21 cellular contexts compared by ENCODE assay signal in genomic region chr6:15411766-15412165, GRCh38.
DNase-seq lines count a peak whose midpoint lies in the region; ATAC-seq and TF ChIP-seq lines count a peak whose summit lies in the region.
"Had no signal": no experiment of that assay in that cellular context is flagged by ENCODE, and none has a peak within 500 bp of the region (broad histone marks: within the 10 kb centered on the region; RNA-seq: fewer than 3 reads in every experiment).

No MANE protein-coding gene starts in this region.

- no peak overlapping the region for H2AFZ ChIP-seq in neural progenitor cell (replicated peaks)

- intact Hi-C loops in prostate gland (cut with DNase I) = no loop called here

- TF ChIP-seq POLR2A in prostate gland (IDR thresholded peaks at IDR 0.05) = no peak

- H3K27me3 Mint-ChIP-seq in activated CD4-positive, alpha-beta T cell treated with anti-CD3 and anti-CD28 coated beads, Interleukin-2, amount 10 ng/mL, durations not matched to agents 7 days and 5 days = no peaks in the 10 kb centered on the region
- H3K27me3 Mint-ChIP-seq in activated naive CD8-positive, alpha-beta T cell treated with anti-CD3 and anti-CD28 coated beads, Interleukin-2, amount 10 ng/mL, durations not matched to agents 7 days and 5 days = no peaks in the 10 kb centered on the region
- no peaks in the 10 kb centered on the region for H3K27me3 Mint-ChIP-seq in neural progenitor cell (ENCODE audit: insufficient read depth, low read depth)
- H3K27me3 Mint-ChIP-seq: CD4-positive, alpha-beta memory T cell; central memory CD8-positive, alpha-beta T cell had no signal

- H3K79me2 ChIP-seq in neural progenitor cell (ENCODE audit: low read depth) = peaks cover 83% of the 10 kb centered on the region

- peaks cover 18% of the 10 kb centered on the region for H3F3A ChIP-seq in neural progenitor cell (ENCODE audit: low read depth)

- peaks cover 35% of the 10 kb centered on the region for H4K20me1 ChIP-seq in neural progenitor cell (ENCODE audit: low read depth)

- H3K9me3 ChIP-seq in neural progenitor cell (ENCODE audit: low read depth) = no peaks in the 10 kb centered on the region
- no peaks in the 10 kb centered on the region for H3K9me3 ChIP-seq in prostate gland
- H3K9me3 ChIP-seq: heart right ventricle, MG63, right atrium auricular region, stomach had no signal

- WGBS in prostate gland = 76% methylated on average over 2 of the region's 2 CpGs

- POLR2A ChIA-PET in activated CD4-positive, alpha-beta T cell treated with anti-CD3 and anti-CD28 coated beads, Interleukin-2, amount 10 ng/mL, durations not matched to agents 7 days and 5 days (lab: Charles Lee) = interaction anchor here (0.7 kb wide), 1 partner anchor 10 kb away, joined by 3 read pairs; no protein-coding TSS in a partner anchor
- POLR2A ChIA-PET in activated naive CD8-positive, alpha-beta T cell treated with anti-CD3 and anti-CD28 coated beads, Interleukin-2, amount 10 ng/mL, durations not matched to agents 7 days and 5 days (lab: Charles Lee) = interaction anchor here (1.3 to 3.7 kb wide), 2 partner anchors 10 kb away, joined by 4 to 31 read pairs; no protein-coding TSS in a partner anchor

- H3K27ac ChIP-seq in neural progenitor cell (no peak overlapping the region), prostate gland (no peak overlapping the region)
- H3K27ac ChIP-seq: heart right ventricle, right atrium auricular region, stomach had no signal

- H3K27ac Mint-ChIP-seq in activated CD4-positive, alpha-beta T cell treated with anti-CD3 and anti-CD28 coated beads, Interleukin-2, amount 10 ng/mL, durations not matched to agents 7 days and 5 days = peak overlapping the region; percentile 88
- peak overlapping the region; percentile 93 for H3K27ac Mint-ChIP-seq in activated naive CD8-positive, alpha-beta T cell treated with anti-CD3 and anti-CD28 coated beads, Interleukin-2, amount 10 ng/mL, durations not matched to agents 7 days and 5 days
- no peak overlapping the region for H3K27ac Mint-ChIP-seq in neural progenitor cell

- H3K4me3 Mint-ChIP-seq in activated CD4-positive, alpha-beta T cell treated with anti-CD3 and anti-CD28 coated beads, Interleukin-2, amount 10 ng/mL, durations not matched to agents 7 days and 5 days = peak overlapping the region; percentile 61
- H3K4me3 Mint-ChIP-seq in activated naive CD8-positive, alpha-beta T cell treated with anti-CD3 and anti-CD28 coated beads, Interleukin-2, amount 10 ng/mL, durations not matched to agents 7 days and 5 days = peak overlapping the region; percentile 81
- no peak overlapping the region for H3K4me3 Mint-ChIP-seq in neural progenitor cell
- H3K4me3 Mint-ChIP-seq: central memory CD8-positive, alpha-beta T cell had no signal

- peak overlapping the region; percentile 33 for H3K4me2 ChIP-seq in neural progenitor cell

- H3K27me3 ChIP-seq in neural progenitor cell = no peaks in the 10 kb centered on the region
- no peaks in the 10 kb centered on the region for H3K27me3 ChIP-seq in prostate gland (replicated peaks; ENCODE audit: insufficient read depth)
- H3K27me3 ChIP-seq: heart right ventricle, right atrium auricular region, stomach had no signal

- no peak overlapping the region for H3K4me3 ChIP-seq in neural progenitor cell
- H3K4me3 ChIP-seq in prostate gland = no peak overlapping the region
- H3K4me3 ChIP-seq: heart right ventricle, MG63, right atrium auricular region, stomach had no signal

- H3K4me1 Mint-ChIP-seq in activated CD4-positive, alpha-beta T cell treated with anti-CD3 and anti-CD28 coated beads, Interleukin-2, amount 10 ng/mL, durations not matched to agents 7 days and 5 days = peaks cover 74% of the 10 kb centered on the region
- peaks cover 63% of the 10 kb centered on the region for H3K4me1 Mint-ChIP-seq in activated naive CD8-positive, alpha-beta T cell treated with anti-CD3 and anti-CD28 coated beads, Interleukin-2, amount 10 ng/mL, durations not matched to agents 7 days and 5 days
- H3K4me1 Mint-ChIP-seq in neural progenitor cell = peaks cover 27% of the 10 kb centered on the region

- H3K4me1 ChIP-seq in neural progenitor cell = peaks cover 52% of the 10 kb centered on the region
- peaks cover 6% of the 10 kb centered on the region for H3K4me1 ChIP-seq in prostate gland (replicated peaks)

- ATAC-seq in HG02610 (IDR thresholded peaks at IDR 0.05; ENCODE audit: unreplicated experiment) (peak; percentile 49), GM21529 (IDR thresholded peaks at IDR 0.05; ENCODE audit: unreplicated experiment) (no peak), omental fat pad (ENCODE audit: low FRiP score) (no peak)
- ATAC-seq in activated naive CD8-positive, alpha-beta T cell treated with anti-CD3 and anti-CD28 coated beads, Interleukin-2, amount 10 ng/mL, durations not matched to agents 7 days and 5 days (ENCODE audit: low read depth) = peak; percentile 36
- ATAC-seq: heart right ventricle had no signal

- CTCF ChIA-PET in activated CD4-positive, alpha-beta T cell treated with anti-CD3 and anti-CD28 coated beads, Interleukin-2, amount 10 ng/mL, durations not matched to agents 7 days and 5 days (lab: Charles Lee) = interaction anchor here (1.1 to 2.1 kb wide), 4 partner anchors 9 to 160 kb away, joined by 3 to 10 read pairs (median 3); no protein-coding TSS in a partner anchor

- no peaks in the 10 kb centered on the region for H3K36me3 ChIP-seq in neural progenitor cell
- H3K36me3 ChIP-seq in prostate gland = no peaks in the 10 kb centered on the region
- H3K36me3 ChIP-seq: MG63, right atrium auricular region had no signal

- H3K36me3 Mint-ChIP-seq in activated CD4-positive, alpha-beta T cell treated with anti-CD3 and anti-CD28 coated beads, Interleukin-2, amount 10 ng/mL, durations not matched to agents 7 days and 5 days (ENCODE audit: low read depth) = peaks cover 63% of the 10 kb centered on the region
- H3K36me3 Mint-ChIP-seq in activated naive CD8-positive, alpha-beta T cell treated with anti-CD3 and anti-CD28 coated beads, Interleukin-2, amount 10 ng/mL, durations not matched to agents 7 days and 5 days = peaks cover 47% of the 10 kb centered on the region
- H3K36me3 Mint-ChIP-seq in neural progenitor cell = peaks cover 56% of the 10 kb centered on the region

- no peak overlapping the region for H3K9ac ChIP-seq in neural progenitor cell

- no peak for DNase-seq in activated CD4-positive, alpha-beta T cell treated with anti-CD3 and anti-CD28 coated beads, Interleukin-2, amount 10 ng/mL, durations not matched to agents 7 days and 5 days
- DNase-seq in activated CD4-positive, alpha-beta T cell treated with anti-CD3 and anti-CD28 coated beads, Interleukin-2, amount 50 U/mL, for 1 hour = no peak
- DNase-seq in activated naive CD8-positive, alpha-beta T cell treated with anti-CD3 and anti-CD28 coated beads, Interleukin-2, amount 10 ng/mL, durations not matched to agents 7 days and 5 days = no peak
- DNase-seq in neural progenitor cell (ENCODE audit: low spot score) (peak; percentile 47), prostate gland (ENCODE audit: low spot score) (no peak), omental fat pad (ENCODE audit: low spot score) (no peak)
- DNase-seq: activated CD4-positive, CD25-positive, alpha-beta regulatory T cell; amygdala; CD4-positive, alpha-beta memory T cell; DMS79; effector memory CD4-positive, alpha-beta T cell; heart right ventricle; MG63; NCI-H1694; NCI-H345; NK-92 treated with Interleukin-12 subunit alpha and Interleukin-12 subunit beta, amount 100 ng/mL, for 24 hours; stomach had no signal

- peaks cover 2% of the 10 kb centered on the region for H3K9me3 Mint-ChIP-seq in activated CD4-positive, alpha-beta T cell treated with anti-CD3 and anti-CD28 coated beads, Interleukin-2, amount 10 ng/mL, durations not matched to agents 7 days and 5 days
- H3K9me3 Mint-ChIP-seq in activated naive CD8-positive, alpha-beta T cell treated with anti-CD3 and anti-CD28 coated beads, Interleukin-2, amount 10 ng/mL, durations not matched to agents 7 days and 5 days = peaks cover 1% of the 10 kb centered on the region
- peaks cover 23% of the 10 kb centered on the region for H3K9me3 Mint-ChIP-seq in neural progenitor cell
- H3K9me3 Mint-ChIP-seq: central memory CD8-positive, alpha-beta T cell had no signal

- TF ChIP-seq CTCF in neural progenitor cell (IDR thresholded peaks at IDR 0.05) (no peak), prostate gland (IDR thresholded peaks at IDR 0.05) (no peak), omental fat pad (IDR thresholded peaks at IDR 0.05) (no peak)

Comparison
In these comparisons a context has a peak if more than half of its experiments do, and no peak if none do; other contexts are left out.
1. ATAC-seq: peak in HG02610 (single experiment) and activated naive CD8-positive, alpha-beta T cell treated with anti-CD3 and anti-CD28 coated beads, Interleukin-2, amount 10 ng/mL, durations not matched to agents 7 days and 5 days (single experiment); none in GM21529 (single experiment) and omental fat pad (single experiment).